ENCODE assay signal across 16 cellular contexts in the genomic region with DNA sequence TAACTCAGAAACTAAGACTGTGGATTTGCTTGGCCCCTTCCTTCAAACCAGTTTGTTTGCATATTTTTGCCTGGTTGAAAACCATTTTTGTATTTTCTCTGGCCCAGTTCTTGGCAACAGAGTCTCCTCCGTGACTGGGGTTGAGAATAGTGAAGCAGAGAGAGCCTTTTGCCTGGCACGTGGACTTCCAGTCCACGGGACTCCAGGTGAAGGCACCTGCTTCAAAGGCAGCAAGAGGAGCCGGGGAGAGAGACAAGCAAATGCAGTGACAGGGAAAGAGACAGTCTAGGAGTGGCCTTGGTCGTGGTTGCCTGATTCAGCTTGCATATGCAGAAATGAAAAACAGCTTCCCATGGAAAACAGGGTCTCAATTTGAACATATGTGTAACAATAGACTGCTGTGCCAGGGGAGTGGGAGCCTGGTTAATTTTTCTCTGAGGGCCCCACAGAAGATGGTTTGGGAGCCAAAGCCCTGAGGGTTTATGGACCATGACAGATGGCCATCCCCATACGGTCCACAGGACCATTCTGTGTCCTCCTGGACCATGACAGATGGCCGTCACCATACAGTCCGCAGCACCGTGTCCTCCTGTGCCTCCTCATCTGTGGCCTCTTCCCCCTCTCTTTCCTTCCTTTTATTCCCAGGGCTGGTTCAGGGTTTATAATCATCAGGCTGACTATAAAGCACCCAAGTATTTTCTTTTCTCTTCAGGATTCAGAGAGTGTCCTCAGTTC.
A peak's percentile ranks its signal among the peaks of the same experiment; 100 is the strongest.
DNase-seq lines count a peak whose midpoint lies in the region; ATAC-seq and TF ChIP-seq lines count a peak whose summit lies in the region.
"Had no signal": no experiment of that assay in that cellular context is flagged by ENCODE, and none has a peak within 500 bp of the region (broad histone marks: within the 10 kb centered on the region; RNA-seq: fewer than 3 reads in every experiment).

No MANE protein-coding gene starts in this region.

- H3K79me1 ChIP-seq in neuronal stem cell (ENCODE audit: low read depth, low read length): no peaks in the 10 kb centered on the region

- peak overlapping the region; percentile 5 for H3K18ac ChIP-seq in neuronal stem cell (ENCODE audit: low read length)

- H3K4ac ChIP-seq in neuronal stem cell (ENCODE audit: low read length): no peak overlapping the region

- H3K36me3 ChIP-seq in neuronal stem cell (replicated peaks in 1 of 2; ENCODE audit: control insufficient read depth in 2 of 2, insufficient read depth in 2 of 2, low read length in 2 of 2) (no peaks in the 10 kb centered on the region), esophagus muscularis mucosa (no peaks in the 10 kb centered on the region), mucosa of descending colon (ENCODE audit: low read depth) (no peaks in the 10 kb centered on the region)

- peak overlapping the region; percentile 37 for H3K27ac Mint-ChIP-seq in dendritic cell treated with granulocyte-macrophage colony-stimulating factor and Interleukin-4, amounts not matched to agents 40 ng/mL and 50 ng/mL, for 4 days
- H3K27ac Mint-ChIP-seq: B cell had no signal

- DNase-seq in NCI-H1694 (lab: John Stamatoyannopoulos, UW) (peak; percentile 24), NCI-H82 (lab: John Stamatoyannopoulos, UW) (peak; percentile 85), neuronal stem cell (ENCODE audit: low spot score) (no peak), cardiac septum (ENCODE audit: low spot score) (no peak), esophagus muscularis mucosa (ENCODE audit: extremely low spot score) (no peak), mucosa of descending colon (no peak), putamen (ENCODE audit: low spot score) (no peak)
- DNase-seq: CD4-positive, CD25-positive, alpha-beta regulatory T cell; DMS79; GM23248; HCEC 1CT; NCI-H2081 treated with DMSO at 0.1 percent for 48 hours; NCI-H226; NCI-H774 had no signal

- H3K9me3 Mint-ChIP-seq in dendritic cell treated with granulocyte-macrophage colony-stimulating factor and Interleukin-4, amounts not matched to agents 40 ng/mL and 50 ng/mL, for 4 days: no peaks in the 10 kb centered on the region

- H3K4me3 ChIP-seq in neuronal stem cell (ENCODE audit: low read length in 2 of 2) (no peak overlapping the region), esophagus muscularis mucosa (no peak overlapping the region), mucosa of descending colon (no peak overlapping the region)
- H3K4me3 ChIP-seq: GM23248 had no signal

- H3K27me3 Mint-ChIP-seq in dendritic cell treated with granulocyte-macrophage colony-stimulating factor and Interleukin-4, amounts not matched to agents 40 ng/mL and 50 ng/mL, for 4 days: no peaks in the 10 kb centered on the region
- H3K27me3 Mint-ChIP-seq: B cell had no signal

- H2BK15ac ChIP-seq in neuronal stem cell (ENCODE audit: low read length): no peak overlapping the region

- H2BK12ac ChIP-seq in neuronal stem cell (ENCODE audit: low read length): no peak overlapping the region

- H2BK120ac ChIP-seq in neuronal stem cell (ENCODE audit: low read depth, low read length): no peak overlapping the region

- no peaks in the 10 kb centered on the region for H3K36me3 Mint-ChIP-seq in dendritic cell treated with granulocyte-macrophage colony-stimulating factor and Interleukin-4, amounts not matched to agents 40 ng/mL and 50 ng/mL, for 4 days (ENCODE audit: low read depth)
- H3K36me3 Mint-ChIP-seq: CD4-positive, CD25-positive, alpha-beta regulatory T cell had no signal

- H3K27me3 ChIP-seq in neuronal stem cell (ENCODE audit: control insufficient read depth in 3 of 3, insufficient read depth in 3 of 3, low read depth in 1 of 3, low read length in 3 of 3): no peaks in the 10 kb centered on the region
- H3K27me3 ChIP-seq in esophagus muscularis mucosa: no peaks in the 10 kb centered on the region

- intact Hi-C loops in dendritic cell treated with granulocyte-macrophage colony-stimulating factor and Interleukin-4, amounts not matched to agents 40 ng/mL and 50 ng/mL, for 4 days (cut with micrococcal nuclease): no loop called here
- intact Hi-C loops in cardiac septum (cut with DNase I): no loop called here
- intact Hi-C loops in esophagus muscularis mucosa (cut with DNase I): no loop called here
- intact Hi-C loops in mucosa of descending colon (cut with DNase I, micrococcal nuclease): no loop called here

- no peak overlapping the region for H3K4me3 Mint-ChIP-seq in dendritic cell treated with granulocyte-macrophage colony-stimulating factor and Interleukin-4, amounts not matched to agents 40 ng/mL and 50 ng/mL, for 4 days
- H3K4me3 Mint-ChIP-seq: B cell; CD4-positive, CD25-positive, alpha-beta regulatory T cell had no signal

- no CpG with 5 or more reads among the region's 9 CpGs for WGBS in neuronal stem cell (ENCODE audit: extremely low coverage in 2 of 2, insufficient read length in 2 of 2, insufficient replicate concordance in 1 of 2), 2 donors
- WGBS in esophagus muscularis mucosa: 92% methylated on average over 9 of the region's 9 CpGs

- H3K4me2 ChIP-seq in neuronal stem cell (ENCODE audit: insufficient read depth, low read length, poor library complexity, severe bottlenecking): no peak overlapping the region

- H3K4me1 ChIP-seq in neuronal stem cell (ENCODE audit: control insufficient read depth in 2 of 2, insufficient read depth in 1 of 2, low read depth in 1 of 2, low read length in 2 of 2): peaks cover 0 to 2% of the 10 kb centered on the region in 2 donors
- H3K4me1 ChIP-seq in esophagus muscularis mucosa: peaks cover 0 to 13% (median 3%) of the 10 kb centered on the region in 4 donors
- H3K4me1 ChIP-seq in mucosa of descending colon (ENCODE audit: low read depth): no peaks in the 10 kb centered on the region

- peaks cover 29% of the 10 kb centered on the region for H3K4me1 Mint-ChIP-seq in dendritic cell treated with granulocyte-macrophage colony-stimulating factor and Interleukin-4, amounts not matched to agents 40 ng/mL and 50 ng/mL, for 4 days (ENCODE audit: low read depth)
- H3K4me1 Mint-ChIP-seq: CD4-positive, CD25-positive, alpha-beta regulatory T cell had no signal

- H4K91ac ChIP-seq in neuronal stem cell (ENCODE audit: low read depth, low read length, poor library complexity): no peak overlapping the region

- H3K9ac ChIP-seq in neuronal stem cell (ENCODE audit: low read depth, low read length, poor library complexity): no peak overlapping the region
- H3K9ac ChIP-seq: GM23248 had no signal

- no peak for TF ChIP-seq POLR2A in esophagus muscularis mucosa (IDR thresholded peaks at IDR 0.05; ENCODE audit: low read depth)

- no peak overlapping the region for H3K27ac ChIP-seq in neuronal stem cell (replicated peaks; ENCODE audit: low read length)
- H3K27ac ChIP-seq in esophagus muscularis mucosa (replicated peaks in 1 of 4): no peak overlapping the region
- H3K27ac ChIP-seq: GM23248 had no signal

- no peak overlapping the region for H3K14ac ChIP-seq in neuronal stem cell (ENCODE audit: low read length)

- no peak for TF ChIP-seq CTCF in esophagus muscularis mucosa (IDR thresholded peaks at IDR 0.05)
- no peak for TF ChIP-seq CTCF in mucosa of descending colon (IDR thresholded peaks at IDR 0.05)

- no peak overlapping the region for H2BK5ac ChIP-seq in neuronal stem cell (ENCODE audit: low read length)

- no peaks in the 10 kb centered on the region for H3K9me3 ChIP-seq in neuronal stem cell (replicated peaks in 1 of 2; ENCODE audit: control insufficient read depth in 2 of 2, insufficient read depth in 1 of 2, low read depth in 1 of 2, low read length in 2 of 2)
- H3K9me3 ChIP-seq in esophagus muscularis mucosa: no peaks in the 10 kb centered on the region
- H3K9me3 ChIP-seq in mucosa of descending colon: no peaks in the 10 kb centered on the region

- H3K23ac ChIP-seq in neuronal stem cell (ENCODE audit: low read depth, low read length, poor library complexity): no peak overlapping the region

- H2AK5ac ChIP-seq in neuronal stem cell (ENCODE audit: low read depth, low read length): no peak overlapping the region

- no peak for ATAC-seq in mucosa of descending colon

- TF ChIP-seq EP300 in esophagus muscularis mucosa (IDR thresholded peaks at IDR 0.05): no peak

- no peak overlapping the region for H2AFZ ChIP-seq in neuronal stem cell (ENCODE audit: low read length)
- H2AFZ ChIP-seq: GM23248 had no signal

- H4K8ac ChIP-seq in neuronal stem cell (ENCODE audit: low read depth, low read length): no peak overlapping the region

Comparison
In these comparisons a context has a peak if more than half of its experiments do, and no peak if none do; other contexts are left out.
1. DNase-seq: peak in NCI-H1694 (single experiment) and NCI-H82 (single experiment); none in neuronal stem cell (single experiment), cardiac septum (single experiment), esophagus muscularis mucosa (single experiment), mucosa of descending colon (0 of 3) and putamen (single experiment).